26 cellular contexts compared by ENCODE assay signal in the genomic region with DNA sequence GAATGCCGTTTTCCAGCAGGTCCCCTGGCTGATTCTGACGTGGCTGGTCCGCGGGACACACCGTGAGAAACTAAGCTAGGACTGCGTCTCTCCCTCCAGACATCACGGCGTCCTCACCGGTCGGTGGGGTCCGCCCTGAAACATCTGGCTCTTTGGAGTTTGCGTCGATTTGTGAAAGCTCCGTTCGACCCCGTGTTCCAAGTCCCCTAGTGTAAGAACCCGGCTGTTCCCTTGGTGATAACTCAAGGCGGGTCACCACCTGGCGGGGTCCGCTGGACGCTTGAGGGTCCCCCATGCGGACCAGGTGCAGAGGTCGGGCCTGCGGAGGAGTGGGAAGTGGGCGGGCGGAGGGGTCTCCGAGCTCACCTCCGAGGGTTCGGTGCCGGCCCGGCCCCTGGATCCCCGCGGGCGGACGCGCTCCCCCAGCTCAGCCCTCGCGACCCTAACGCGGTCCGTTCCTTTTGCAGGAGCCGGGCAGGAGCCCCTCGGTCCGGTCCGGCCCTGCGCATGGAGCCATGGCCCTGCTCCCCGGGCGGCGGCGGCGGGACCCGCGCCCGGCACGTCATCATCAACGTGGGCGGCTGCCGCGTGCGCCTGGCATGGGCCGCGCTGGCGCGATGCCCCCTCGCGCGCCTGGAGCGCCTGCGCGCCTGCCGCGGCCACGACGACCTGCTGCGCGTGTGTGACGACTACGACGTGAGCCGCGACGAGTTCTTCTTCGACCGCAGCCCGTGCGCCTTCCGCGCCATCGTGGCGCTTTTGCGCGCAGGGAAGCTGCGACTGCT.
DNase-seq lines count a peak whose midpoint lies in the region; ATAC-seq and TF ChIP-seq lines count a peak whose summit lies in the region.
"Had no signal": no experiment of that assay in that cellular context is flagged by ENCODE, and none has a peak within 500 bp of the region (broad histone marks: within the 10 kb centered on the region; RNA-seq: fewer than 3 reads in every experiment).

No MANE protein-coding gene starts in this region.

- no peak overlapping the region for H2BK15ac ChIP-seq in neuronal stem cell (ENCODE audit: low read length)

- H4K91ac ChIP-seq in neuronal stem cell (ENCODE audit: low read depth, low read length, poor library complexity) = no peak overlapping the region

- peak; percentile 39 for DNase-seq in Right ventricle myocardium inferior (ENCODE audit: missing footprints)
- DNase-seq in Right ventricle myocardium superior = no peak
- DNase-seq in colonic mucosa = peak; percentile 8
- DNase-seq in neuronal stem cell (ENCODE audit: low spot score) = no peak
- peak; percentile 68 for DNase-seq in type B pancreatic cell (ENCODE audit: extremely low spot score, unreplicated experiment)
- DNase-seq in CD8-positive, alpha-beta memory T cell = no peak
- no peak for DNase-seq in NOMO-1 treated with DMSO at 0.1 percent for 48 hours (lab: John Stamatoyannopoulos, UW; ENCODE audit: unreplicated experiment)
- DNase-seq: activated naive CD4-positive, alpha-beta T cell treated with anti-CD3 and anti-CD28 coated beads, Interleukin-2, amount 50 U/mL, for 16 hours; amygdala; BE2C; DMS153; HFFc6; Karpas-422; NCI-H1417 treated with DMSO at 0.1 percent for 48 hours; NCI-H226; NCI-H526 treated with DMSO at 0.1 percent for 48 hours; PC-9; SHP77; small intestine had no signal

- H3K27ac Mint-ChIP-seq in type B pancreatic cell = no peak overlapping the region
- no peak overlapping the region for H3K27ac Mint-ChIP-seq in CD8-positive, alpha-beta memory T cell
- H3K27ac Mint-ChIP-seq: CD8-positive, alpha-beta T cell; HFFc6; nephron; stimulated activated naive CD8-positive, alpha-beta T cell treated with anti-CD3 and anti-CD28 coated beads, Interleukin-15, Interleukin-2, amounts not matched to agents 100 ng/mL and 50 ng/mL, for 24 hours had no signal

- H2BK12ac ChIP-seq in neuronal stem cell (ENCODE audit: low read length) = no peak overlapping the region

- H3K9ac ChIP-seq in colonic mucosa (ENCODE audit: low read depth in 2 of 2, low read length in 2 of 2) = no peak overlapping the region
- H3K9ac ChIP-seq in neuronal stem cell (ENCODE audit: low read depth, low read length, poor library complexity) = no peak overlapping the region

- no peak for TF ChIP-seq CTCF in colonic mucosa (IDR thresholded peaks at IDR 0.05)
- TF ChIP-seq CTCF in type B pancreatic cell (conservative IDR thresholded peaks at IDR 0.05) = no peak

- H3K27me3 ChIP-seq in colonic mucosa = no peaks in the 10 kb centered on the region
- no peaks in the 10 kb centered on the region for H3K27me3 ChIP-seq in neuronal stem cell (ENCODE audit: control insufficient read depth in 3 of 3, insufficient read depth in 3 of 3, low read depth in 1 of 3, low read length in 3 of 3)
- no peaks in the 10 kb centered on the region for H3K27me3 ChIP-seq in CD8-positive, alpha-beta memory T cell (ENCODE audit: insufficient read depth, low read length, poor library complexity, severe bottlenecking)
- H3K27me3 ChIP-seq: BE2C, ovary had no signal

- no peak overlapping the region for H3K4me2 ChIP-seq in neuronal stem cell (ENCODE audit: insufficient read depth, low read length, poor library complexity, severe bottlenecking)
- H3K4me2 ChIP-seq: PC-9 had no signal

- WGBS in neuronal stem cell (ENCODE audit: extremely low coverage in 2 of 2, insufficient read length in 2 of 2, insufficient replicate concordance in 1 of 2), 2 donors = no CpG with 5 or more reads among the region's 93 CpGs

- CTCF ChIA-PET in CD8-positive, alpha-beta memory T cell (lab: Charles Lee) = no interaction called here

- H3K27me3 Mint-ChIP-seq in type B pancreatic cell = peaks cover 11% of the 10 kb centered on the region
- peaks cover under 1 to 6% of the 10 kb centered on the region in 2 donors for H3K27me3 Mint-ChIP-seq in CD8-positive, alpha-beta memory T cell

- H3K27ac ChIP-seq in colonic mucosa (no peak overlapping the region), neuronal stem cell (replicated peaks; ENCODE audit: low read length) (no peak overlapping the region)
- no peak overlapping the region for H3K27ac ChIP-seq in CD8-positive, alpha-beta memory T cell (ENCODE audit: low read depth, low read length)
- H3K27ac ChIP-seq: gastroesophageal sphincter, ovary, PC-9, tibial artery had no signal

- no peak overlapping the region for H3K4ac ChIP-seq in neuronal stem cell (ENCODE audit: low read length)

- ATAC-seq in Right ventricle myocardium inferior = no peak
- no peak for ATAC-seq in Right ventricle myocardium superior (ENCODE audit: poor library complexity)
- no peak for ATAC-seq in GM18861 (IDR thresholded peaks at IDR 0.05; ENCODE audit: unreplicated experiment)
- ATAC-seq: CD8-positive, alpha-beta T cell; gastroesophageal sphincter had no signal

- H3K18ac ChIP-seq in neuronal stem cell (ENCODE audit: low read length) = no peak overlapping the region

- no peak overlapping the region for H4K8ac ChIP-seq in neuronal stem cell (ENCODE audit: low read depth, low read length)

- H3K23ac ChIP-seq in neuronal stem cell (ENCODE audit: low read depth, low read length, poor library complexity) = no peak overlapping the region

- H3K14ac ChIP-seq in neuronal stem cell (ENCODE audit: low read length) = no peak overlapping the region

- no peaks in the 10 kb centered on the region for H3K4me1 Mint-ChIP-seq in type B pancreatic cell (ENCODE audit: unreplicated experiment)
- no peaks in the 10 kb centered on the region for H3K4me1 Mint-ChIP-seq in CD8-positive, alpha-beta memory T cell

- no peak overlapping the region for H2BK120ac ChIP-seq in neuronal stem cell (ENCODE audit: low read depth, low read length)

- H2AK5ac ChIP-seq in neuronal stem cell (ENCODE audit: low read depth, low read length) = peak overlapping the region; percentile 21

- no peak overlapping the region for H3K4me3 Mint-ChIP-seq in type B pancreatic cell
- no peak overlapping the region for H3K4me3 Mint-ChIP-seq in CD8-positive, alpha-beta memory T cell
- H3K4me3 Mint-ChIP-seq: CD8-positive, alpha-beta T cell; HFFc6; nephron; stimulated activated naive CD8-positive, alpha-beta T cell treated with anti-CD3 and anti-CD28 coated beads, Interleukin-15, Interleukin-2, amounts not matched to agents 100 ng/mL and 50 ng/mL, for 24 hours had no signal

- H3K4me3 ChIP-seq in colonic mucosa = no peak overlapping the region
- no peak overlapping the region for H3K4me3 ChIP-seq in neuronal stem cell (ENCODE audit: low read length in 2 of 2)
- no peak overlapping the region for H3K4me3 ChIP-seq in CD8-positive, alpha-beta memory T cell (ENCODE audit: low read length)
- H3K4me3 ChIP-seq: gastroesophageal sphincter, ovary, PC-9, tibial artery had no signal

- H3K4me1 ChIP-seq in colonic mucosa = no peaks in the 10 kb centered on the region
- H3K4me1 ChIP-seq in neuronal stem cell (ENCODE audit: control insufficient read depth in 2 of 2, insufficient read depth in 1 of 2, low read depth in 1 of 2, low read length in 2 of 2) = no peaks in the 10 kb centered on the region
- H3K4me1 ChIP-seq in CD8-positive, alpha-beta memory T cell (ENCODE audit: insufficient read depth, low read length) = no peaks in the 10 kb centered on the region
- H3K4me1 ChIP-seq: BE2C, gastroesophageal sphincter, tibial artery had no signal

- H2AFZ ChIP-seq in neuronal stem cell (ENCODE audit: low read length) = no peak overlapping the region
- H2AFZ ChIP-seq: PC-9 had no signal

- H3K9me3 Mint-ChIP-seq in type B pancreatic cell = peaks cover 9% of the 10 kb centered on the region
- peaks cover 0 to 12% (median 9%) of the 10 kb centered on the region in 5 donors for H3K9me3 Mint-ChIP-seq in CD8-positive, alpha-beta memory T cell

- H3K9me3 ChIP-seq in colonic mucosa = no peaks in the 10 kb centered on the region
- H3K9me3 ChIP-seq in neuronal stem cell (replicated peaks in 1 of 2; ENCODE audit: control insufficient read depth in 2 of 2, insufficient read depth in 1 of 2, low read depth in 1 of 2, low read length in 2 of 2) = peaks cover 0 to 4% of the 10 kb centered on the region in 2 donors
- no peaks in the 10 kb centered on the region for H3K9me3 ChIP-seq in CD8-positive, alpha-beta memory T cell (ENCODE audit: low read length)
- H3K9me3 ChIP-seq: BE2C had no signal

- intact Hi-C loops in Right ventricle myocardium inferior (cut with DNase I) = no loop called here
- intact Hi-C loops in Right ventricle myocardium superior (cut with DNase I) = no loop called here
- intact Hi-C loops in colonic mucosa (cut with DNase I) = no loop called here

- H3K36me3 ChIP-seq in colonic mucosa (no peaks in the 10 kb centered on the region), neuronal stem cell (replicated peaks in 1 of 2; ENCODE audit: control insufficient read depth in 2 of 2, insufficient read depth in 2 of 2, low read length in 2 of 2) (no peaks in the 10 kb centered on the region)
- H3K36me3 ChIP-seq in CD8-positive, alpha-beta memory T cell (ENCODE audit: insufficient read depth, low read length) = no peaks in the 10 kb centered on the region
- H3K36me3 ChIP-seq: BE2C, gastroesophageal sphincter, ovary, tibial artery had no signal

- H3K79me1 ChIP-seq in neuronal stem cell (ENCODE audit: low read depth, low read length) = no peaks in the 10 kb centered on the region

- POLR2A ChIA-PET in CD8-positive, alpha-beta memory T cell (lab: Charles Lee) = no interaction called here

- peak overlapping the region; percentile 12 for H2BK5ac ChIP-seq in neuronal stem cell (ENCODE audit: low read length)

- H3K36me3 Mint-ChIP-seq in type B pancreatic cell = no peaks in the 10 kb centered on the region
- no peaks in the 10 kb centered on the region for H3K36me3 Mint-ChIP-seq in CD8-positive, alpha-beta memory T cell
- H3K36me3 Mint-ChIP-seq: CD8-positive, alpha-beta T cell had no signal

Comparison
In these comparisons a context has a peak if more than half of its experiments do, and no peak if none do; other contexts are left out.
1. DNase-seq: peak in Right ventricle myocardium inferior (single experiment), colonic mucosa (single experiment) and type B pancreatic cell (single experiment); none in Right ventricle myocardium superior (single experiment), neuronal stem cell (single experiment), CD8-positive, alpha-beta memory T cell (0 of 5) and NOMO-1 treated with DMSO at 0.1 percent for 48 hours (single experiment).